In genomic region chr19:55581145-55581827, GRCh38 we compare ENCODE assay signal across 8 cellular contexts. TPM values are rescaled to one million over a fixed set of nuclear protein-coding genes. Genes with fewer than 3 reads are reported as not detected.
DNase-seq lines count a peak whose midpoint lies in the region; ATAC-seq and TF ChIP-seq lines count a peak whose summit lies in the region.

No MANE protein-coding gene starts in this region.

- H4K20me1 ChIP-seq in mammary epithelial cell (ENCODE audit: insufficient read depth, low read length), result no peaks in the 10 kb centered on the region

- dilution Hi-C loops in mammary epithelial cell (cut with HindIII; ENCODE audit: low sequenced_read_pairs), result no loop called here

- peaks cover 15% of the 10 kb centered on the region for H3K4me1 ChIP-seq in mammary epithelial cell (ENCODE audit: insufficient read depth, low read length)

- no peak overlapping the region for H3K9ac ChIP-seq in mammary epithelial cell (ENCODE audit: insufficient read depth, low read length)

- ATAC-seq in HG02870 (IDR thresholded peaks at IDR 0.05; ENCODE audit: unreplicated experiment) (no peak), HG03159 (IDR thresholded peaks at IDR 0.05; ENCODE audit: unreplicated experiment) (no peak)

- H2AFZ ChIP-seq in mammary epithelial cell (ENCODE audit: low read depth, low read length), result peak overlapping the region; percentile 95

- intact Hi-C loops in CD14-positive monocyte (cut with micrococcal nuclease) (loop anchor here in 1 of 2 donors (5.0 kb wide), 1 partner anchor 51 kb away; no protein-coding TSS in a partner anchor), mammary epithelial cell (cut with micrococcal nuclease) (no loop called here)

- H3K4me3 Mint-ChIP-seq in CD14-positive monocyte (peak overlapping the region; percentile 82 to 88), mesothelial cell of epicardium (peak overlapping the region; percentile 90)

- peaks cover 5% of the 10 kb centered on the region for H3K36me3 ChIP-seq in mammary epithelial cell (ENCODE audit: insufficient read depth, low read length)

- H3K36me3 Mint-ChIP-seq in CD14-positive monocyte (peaks cover 3 to 10% of the 10 kb centered on the region in 2 donors), mesothelial cell of epicardium (peaks cover 17% of the 10 kb centered on the region)

- no peak for TF ChIP-seq CTCF in CD14-positive monocyte (IDR thresholded peaks at IDR 0.05)
- TF ChIP-seq CTCF in mammary epithelial cell (conservative IDR thresholded peaks at IDR 0.05 in 1 of 2, IDR thresholded peaks at IDR 0.05 in 1 of 2; ENCODE audit: extremely low read depth in 1 of 2, insufficient read depth in 1 of 2, low read depth in 1 of 2, low read length in 2 of 2), result no peak
- no peak for TF ChIP-seq CTCF in mesothelial cell of epicardium (IDR thresholded peaks at IDR 0.05; ENCODE audit: unreplicated experiment)

- H3K27ac Mint-ChIP-seq in CD14-positive monocyte (peak overlapping the region in 6 of 7 donors; percentile 6 to 66 (median 20)), mesothelial cell of epicardium (peak overlapping the region; percentile 89)

- in situ Hi-C loops in mammary epithelial cell (cut with MboI; ENCODE audit: low sequenced_read_pairs in 2 of 2), result no loop called here

- peaks cover 18 to 22% (median 22%) of the 10 kb centered on the region in 3 donors for H3K27me3 Mint-ChIP-seq in CD14-positive monocyte (ENCODE audit: low read depth in 3 of 3)
- no peaks in the 10 kb centered on the region for H3K27me3 Mint-ChIP-seq in mesothelial cell of epicardium (ENCODE audit: low read depth)

- H3K9me3 ChIP-seq in mammary epithelial cell (replicated peaks; ENCODE audit: insufficient read depth, low read length), result no peaks in the 10 kb centered on the region

- H3K4me2 ChIP-seq in mammary epithelial cell (ENCODE audit: insufficient read depth, low read depth, low read length), result peak overlapping the region; percentile 90

- peaks cover 19% of the 10 kb centered on the region for H3K79me2 ChIP-seq in mammary epithelial cell (ENCODE audit: insufficient read depth, low read length)

- peak overlapping the region; percentile 20 for H3K27ac ChIP-seq in mammary epithelial cell (ENCODE audit: insufficient read depth, low read depth, low read length)

- no TSS peak for BruUV-seq in mammary epithelial cell (replicated peaks; lab: Mats Ljungman, UMichigan)

- H3K9me3 Mint-ChIP-seq in CD14-positive monocyte (peaks cover 0 to 8% (median 2%) of the 10 kb centered on the region in 7 donors), mesothelial cell of epicardium (no peaks in the 10 kb centered on the region)

- H3K27me3 ChIP-seq in mammary epithelial cell (ENCODE audit: insufficient read depth, low read length), result no peaks in the 10 kb centered on the region

- CTCF ChIA-PET in mammary epithelial cell (lab: Charles Lee; ENCODE audit: low non-redundant PET), result no interaction called here

- DNase-seq in CD14-positive monocyte (ENCODE audit: low spot score) (no peak), mammary epithelial cell (no peak), mesothelial cell of epicardium (ENCODE audit: low spot score in 2 of 2, unreplicated experiment in 2 of 2) (no peak), kidney tubule cell (ENCODE audit: low spot score) (no peak), GDM1 (lab: John Stamatoyannopoulos, UW) (no peak)
- DNase-seq in Jurkat, Clone E6-1 (ENCODE audit: low read depth, low spot score), result no peak

- WGBS in mammary epithelial cell (ENCODE audit: low coverage, missing lambda C conversion rate), result 15% methylated on average over 12 of the region's 12 CpGs

- peak overlapping the region; percentile 88 for H3K4me3 ChIP-seq in Jurkat, Clone E6-1 (ENCODE audit: low read length)
- H3K4me3 ChIP-seq in mammary epithelial cell (replicated peaks in 1 of 3; ENCODE audit: insufficient read depth in 1 of 3, low read depth in 2 of 3, low read length in 3 of 3), result peak overlapping the region; percentile 93 to 98 (median 96)

- peaks cover 28% of the 10 kb centered on the region for H3K4me1 Mint-ChIP-seq in CD14-positive monocyte
- H3K4me1 Mint-ChIP-seq in mesothelial cell of epicardium, result peaks cover 36% of the 10 kb centered on the region

RNA-seq across cellular contexts. Expression of gene ZNF579, which starts 0.6 kb away (rescaled TPM):
- polyA plus RNA-seq in CD14-positive monocyte, result under 1 TPM in 1 of 2 donors, not detected in 1; 0.05 TPM
- 5.6 TPM for polyA plus RNA-seq in Jurkat, Clone E6-1 (2012; ENCODE audit: insufficient read depth, insufficient read length)
- 10 to 100 TPM in 1 of 2 donors, 1 to 10 TPM in 1; 6.0 to 13.7 TPM for total RNA-seq in mammary epithelial cell
- 2.7 TPM for polyA plus RNA-seq in mammary epithelial cell
- polyA minus RNA-seq in mammary epithelial cell, result 0.52 TPM
- total RNA-seq in mesothelial cell of epicardium, result 35.0 to 35.2 TPM (median 35.1 TPM) in 3 replicates

RNA-seq across cellular contexts. Expression of gene FIZ1, which starts 18.0 kb away (rescaled TPM):
- polyA plus RNA-seq in CD14-positive monocyte (1 to 10 TPM; 1.2 to 1.6 TPM), mammary epithelial cell (3.7 TPM)
- polyA plus RNA-seq in Jurkat, Clone E6-1 (2012; ENCODE audit: insufficient read depth, insufficient read length), result 21.4 TPM
- total RNA-seq in mammary epithelial cell (10 to 100 TPM in 1 of 2 donors, 1 to 10 TPM in 1; 5.3 to 13.4 TPM), mesothelial cell of epicardium (31.3 to 31.7 TPM (median 31.6 TPM) in 3 replicates)
- 15.5 TPM for polyA minus RNA-seq in mammary epithelial cell

RNA-seq across cellular contexts. Expression of gene ZNF524, which starts 18.8 kb away (rescaled TPM):
- 10 to 100 TPM; 41.8 to 45.7 TPM for polyA plus RNA-seq in CD14-positive monocyte
- 8.6 TPM for polyA plus RNA-seq in Jurkat, Clone E6-1 (2012; ENCODE audit: insufficient read depth, insufficient read length)
- 10 to 100 TPM; 11.0 to 14.3 TPM for total RNA-seq in mammary epithelial cell
- 6.9 TPM for polyA plus RNA-seq in mammary epithelial cell
- 4.6 TPM for polyA minus RNA-seq in mammary epithelial cell
- total RNA-seq in mesothelial cell of epicardium, result 5.3 to 7.4 TPM (median 5.7 TPM) in 3 replicates

RNA-seq across cellular contexts. Expression of gene ZNF865, which starts 24.2 kb away (rescaled TPM):
- polyA plus RNA-seq in CD14-positive monocyte (under 1 TPM; 0.03 to 0.07 TPM), mammary epithelial cell (2.1 TPM)
- 7.3 TPM for polyA plus RNA-seq in Jurkat, Clone E6-1 (2012; ENCODE audit: insufficient read depth, insufficient read length)
- total RNA-seq in mammary epithelial cell (1 to 10 TPM; 1.5 to 8.8 TPM), mesothelial cell of epicardium (18.7 to 21.4 TPM (median 21.2 TPM) in 3 replicates)
- 2.9 TPM for polyA minus RNA-seq in mammary epithelial cell

RNA-seq across cellular contexts. Expression of gene SBK3, which starts 35.9 kb away (rescaled TPM):
- polyA plus RNA-seq in CD14-positive monocyte, result not detected
- not detected for polyA plus RNA-seq in Jurkat, Clone E6-1 (2012; ENCODE audit: insufficient read depth, insufficient read length)
- not detected for total RNA-seq in mammary epithelial cell
- polyA plus RNA-seq in mammary epithelial cell, result not detected
- polyA minus RNA-seq in mammary epithelial cell, result not detected
- total RNA-seq in mesothelial cell of epicardium, result 0.25 TPM in 1 of 3 replicates, not detected in the others
